8 cellular contexts compared by ENCODE assay signal in the genomic region with DNA sequence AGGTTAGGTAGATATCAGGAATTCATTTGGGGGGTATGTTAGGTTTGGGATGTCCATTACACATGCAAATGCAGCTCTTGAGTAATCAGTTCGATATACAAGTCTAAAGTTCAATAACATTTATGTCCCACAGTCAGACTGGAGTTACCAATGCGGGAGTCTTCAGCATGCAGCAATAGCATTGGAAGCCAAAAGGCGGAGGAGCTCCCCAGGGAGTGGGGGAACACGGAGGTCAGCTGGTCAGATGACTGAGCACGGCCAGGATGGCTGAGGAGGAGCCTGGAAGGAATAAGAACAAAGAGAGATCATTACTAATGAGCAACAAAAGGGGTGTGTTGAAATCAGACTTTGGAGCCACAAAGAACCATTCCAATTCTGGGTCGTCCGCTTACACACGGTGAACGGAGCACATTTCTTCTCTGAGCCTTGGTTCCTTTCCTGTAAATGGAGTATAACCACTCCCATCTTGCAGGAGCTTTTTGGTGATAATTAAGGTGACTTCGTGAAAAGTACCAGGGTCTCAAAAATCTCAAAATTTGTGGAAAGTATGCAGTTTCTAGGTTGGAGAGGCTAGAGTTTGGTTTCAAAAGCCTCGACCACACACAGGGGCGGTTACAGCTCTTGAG. TPM values are rescaled to one million over a fixed set of nuclear protein-coding genes. Genes with fewer than 3 reads are reported as not detected.
DNase-seq lines count a peak whose midpoint lies in the region; ATAC-seq, FAIRE-seq and TF ChIP-seq lines count a peak whose summit lies in the region.

No MANE protein-coding gene starts in this region.

- H4K20me1 ChIP-seq in mammary epithelial cell (ENCODE audit: insufficient read depth, low read length): no peaks in the 10 kb centered on the region
- no peaks in the 10 kb centered on the region for H4K20me1 ChIP-seq in HepG2 (ENCODE audit: insufficient read depth, low read length)

- BruUV-seq in Calu3 (replicated peaks; lab: Mats Ljungman, UMichigan) (TSS peak; percentile 72), mammary epithelial cell (replicated peaks; lab: Mats Ljungman, UMichigan) (TSS peak; percentile 37), HepG2 (replicated peaks; lab: Mats Ljungman, UMichigan) (no TSS peak)

- dilution Hi-C loops in mammary epithelial cell (cut with HindIII; ENCODE audit: low sequenced_read_pairs): no loop called here

- CTCF ChIA-PET in Calu3 (lab: Charles Lee): no interaction called here
- CTCF ChIA-PET in mammary epithelial cell (lab: Charles Lee; ENCODE audit: low non-redundant PET): no interaction called here
- CTCF ChIA-PET in HepG2 (lab: Yijun Ruan, JAX; ENCODE audit: low intra/inter-chr PET ratio, low total read pairs): no interaction called here

- peaks cover 26% of the 10 kb centered on the region for H3K9me3 ChIP-seq in KOPT-K1 (ENCODE audit: insufficient read depth, low read length, poor library complexity, severe bottlenecking)
- peaks cover 6% of the 10 kb centered on the region for H3K9me3 ChIP-seq in mammary epithelial cell (replicated peaks; ENCODE audit: insufficient read depth, low read length)
- H3K9me3 ChIP-seq in HepG2 (ENCODE audit: low read length): no peaks in the 10 kb centered on the region
- no peaks in the 10 kb centered on the region for H3K9me3 ChIP-seq in thoracic aorta

- TF ChIP-seq CTCF in Calu3 (IDR thresholded peaks at IDR 0.05; ENCODE audit: unreplicated experiment): no peak
- TF ChIP-seq CTCF in mammary epithelial cell (conservative IDR thresholded peaks at IDR 0.05 in 1 of 2, IDR thresholded peaks at IDR 0.05 in 1 of 2; ENCODE audit: extremely low read depth in 1 of 2, insufficient read depth in 1 of 2, low read depth in 1 of 2, low read length in 2 of 2): no peak
- no peak for TF ChIP-seq CTCF in HepG2 (CRISPR knock-in tag; IDR thresholded peaks at IDR 0.05)
- TF ChIP-seq CTCF in thoracic aorta (IDR thresholded peaks at IDR 0.05): no peak

- DNase-seq in Calu3 (no peak), mammary epithelial cell (no peak), HepG2 (ENCODE audit: low spot score) (no peak), thoracic aorta (ENCODE audit: low spot score) (no peak), RCC 7860 (ENCODE audit: low spot score) (no peak), glomerular visceral epithelial cell (ENCODE audit: extremely low spot score) (no peak)

- no peak for TF ChIP-seq POLR2A in HepG2 (IDR thresholded peaks at IDR 0.05; ENCODE audit: insufficient read depth in 1 of 2, low read depth in 2 of 2, low read length in 2 of 2)

- no peak overlapping the region for H3K9ac ChIP-seq in mammary epithelial cell (ENCODE audit: insufficient read depth, low read length)
- H3K9ac ChIP-seq in HepG2 (ENCODE audit: insufficient read depth, low read depth, low read length): no peak overlapping the region

- no peak for FAIRE-seq in HepG2 (lab: Jason Lieb, UNC)
- no peak for FAIRE-seq in RCC 7860 (lab: Jason Lieb, UNC)

- H3K4me1 ChIP-seq in mammary epithelial cell (ENCODE audit: insufficient read depth, low read length) (peaks cover 11% of the 10 kb centered on the region), HepG2 (ENCODE audit: insufficient read depth, low read length) (peaks cover 95% of the 10 kb centered on the region), thoracic aorta (ENCODE audit: control insufficient read depth in 1 of 2, low read depth in 2 of 2) (peaks cover 31 to 59% of the 10 kb centered on the region in 2 donors)

- in situ Hi-C loops in mammary epithelial cell (cut with MboI; ENCODE audit: low sequenced_read_pairs in 2 of 2): no loop called here
- in situ Hi-C loops in HepG2 (cut with HindIII; ENCODE audit: extremely low pct_ligation_motif_present, low pct_unique_long_range_greater_than_20kb): loop anchor here (25.0 kb wide), 2 partner anchors 237 to 437 kb away; no protein-coding TSS in a partner anchor

- POLR2A ChIA-PET in HepG2 (lab: Yijun Ruan, JAX): interaction anchor here (1.3 to 5.4 kb wide), 3 partner anchors 20 to 24 kb away, joined by 4 to 30 read pairs (median 19); a partner anchor contains a TSS

- H3K4me3 Mint-ChIP-seq in Calu3 (ENCODE audit: low read depth, unreplicated experiment): peak overlapping the region; percentile 71

- peaks cover 13% of the 10 kb centered on the region for H3K4me1 Mint-ChIP-seq in Calu3 (ENCODE audit: low read depth, unreplicated experiment)

- H3K9me3 Mint-ChIP-seq in Calu3 (ENCODE audit: low read depth, unreplicated experiment): peaks cover 8% of the 10 kb centered on the region

- TF ChIP-seq RAD21 in HepG2 (CRISPR knock-in tag; IDR thresholded peaks at IDR 0.05): no peak

- WGBS in mammary epithelial cell (ENCODE audit: low coverage, missing lambda C conversion rate): 76% methylated on average over 12 of the region's 12 CpGs
- 59% methylated on average over 12 of the region's 12 CpGs for WGBS in HepG2 (ENCODE audit: low lambda C conversion rate)

- H2AFZ ChIP-seq in mammary epithelial cell (ENCODE audit: low read depth, low read length) (peak overlapping the region; percentile 94), HepG2 (ENCODE audit: low read length) (no peak overlapping the region)

- H3K36me3 ChIP-seq in KOPT-K1 (ENCODE audit: insufficient read depth, low read length) (peaks cover 31% of the 10 kb centered on the region), mammary epithelial cell (ENCODE audit: insufficient read depth, low read length) (no peaks in the 10 kb centered on the region), HepG2 (replicated peaks in 1 of 2; ENCODE audit: control insufficient read depth in 1 of 2, insufficient read depth in 2 of 2, low read length in 2 of 2) (no peaks in the 10 kb centered on the region), thoracic aorta (no peaks in the 10 kb centered on the region)

- no peaks in the 10 kb centered on the region for H3K27me3 ChIP-seq in mammary epithelial cell (ENCODE audit: insufficient read depth, low read length)
- H3K27me3 ChIP-seq in HepG2 (ENCODE audit: control insufficient read depth in 1 of 2, insufficient read depth in 2 of 2, low read length in 2 of 2): no peaks in the 10 kb centered on the region
- H3K27me3 ChIP-seq in thoracic aorta (replicated peaks; ENCODE audit: insufficient read depth): no peaks in the 10 kb centered on the region

- TF ChIP-seq EP300 in HepG2 (IDR thresholded peaks at IDR 0.05; ENCODE audit: low read depth in 2 of 2, low read length in 2 of 2) (no peak), HepG2 (CRISPR knock-in tag; IDR thresholded peaks at IDR 0.05; ENCODE audit: borderline replicate concordance) (no peak)

- no peak for ATAC-seq in HepG2
- ATAC-seq in thoracic aorta (ENCODE audit: insufficient number of reproducible peaks, low FRiP score, low read depth): no peak
- ATAC-seq in GM21423 (IDR thresholded peaks at IDR 0.05; ENCODE audit: unreplicated experiment): no peak

- H3K27me3 Mint-ChIP-seq in Calu3 (ENCODE audit: unreplicated experiment): peaks cover 13% of the 10 kb centered on the region

- H3K79me2 ChIP-seq in mammary epithelial cell (ENCODE audit: insufficient read depth, low read length) (peaks cover 12% of the 10 kb centered on the region), HepG2 (ENCODE audit: insufficient read depth, low read length) (no peaks in the 10 kb centered on the region)

- H3K27ac ChIP-seq in KOPT-K1 (ENCODE audit: low read depth, low read length, poor library complexity, severe bottlenecking) (peak overlapping the region; percentile 95), mammary epithelial cell (ENCODE audit: insufficient read depth, low read depth, low read length) (peak overlapping the region; percentile 65), HepG2 (ENCODE audit: extremely low read length, insufficient read depth, low read length) (peak overlapping the region; percentile 31), thoracic aorta (peak overlapping the region; percentile 88)

- H3K36me3 Mint-ChIP-seq in Calu3 (ENCODE audit: insufficient read depth, unreplicated experiment): peaks cover 26% of the 10 kb centered on the region

- H3K4me3 ChIP-seq in mammary epithelial cell (replicated peaks in 1 of 3; ENCODE audit: insufficient read depth in 1 of 3, low read depth in 2 of 3, low read length in 3 of 3): peak overlapping the region in 1 of 3 experiments; percentile 38
- no peak overlapping the region for H3K4me3 ChIP-seq in HepG2 (replicated peaks in 1 of 3; ENCODE audit: insufficient read depth in 1 of 3, low read depth in 2 of 3, low read length in 3 of 3)
- peak overlapping the region; percentile 82 for H3K4me3 ChIP-seq in thoracic aorta

- peak overlapping the region; percentile 84 for H3K27ac Mint-ChIP-seq in Calu3 (ENCODE audit: unreplicated experiment)

- intact Hi-C loops in Calu3 (cut with micrococcal nuclease; ENCODE audit: unreplicated experiment) (loop anchor here (1.0 kb wide), 1 partner anchor 19 kb away; no protein-coding TSS in a partner anchor), mammary epithelial cell (cut with micrococcal nuclease) (loop anchor here (5.0 kb wide), 1 partner anchor 1032 kb away; a partner anchor contains a TSS), HepG2 (cut with micrococcal nuclease; ENCODE audit: unreplicated experiment) (loop anchor here (10.0 kb wide), 1 partner anchor 445 kb away; no protein-coding TSS in a partner anchor)

- H3K4me2 ChIP-seq in mammary epithelial cell (ENCODE audit: insufficient read depth, low read depth, low read length): peak overlapping the region; percentile 72
- no peak overlapping the region for H3K4me2 ChIP-seq in HepG2 (ENCODE audit: low read depth, low read length)

RNA-seq across cellular contexts. Expression of a gene that starts 0.5 kb away (rescaled TPM):
- total RNA-seq in Calu3 (2022) (10.8 and 11.9 TPM in 2 replicates), mammary epithelial cell (1 to 10 TPM; 7.2 to 7.7 TPM), HepG2 (2016; rRNA removed; fragmentation: Illumina TruSeq; extraction: Trizol) (0.40 and 0.58 TPM in 2 replicates), thoracic aorta (10 to 100 TPM; 16.6 to 20.7 TPM)
- polyA plus RNA-seq in mammary epithelial cell (2.7 TPM), HepG2 (2011; rRNA removed) (1.1 and 1.3 TPM in 2 replicates)
- polyA minus RNA-seq in mammary epithelial cell: 1.9 TPM
- not detected in 2 replicates for total RNA-seq in HepG2 (2016; cell fraction: cytosol; rRNA removed; fragmentation: Illumina TruSeq; extraction: Trizol; ENCODE audit: low read depth)
- total RNA-seq in HepG2 (2016; cell fraction: insoluble cytoplasmic fraction; rRNA removed; fragmentation: Illumina TruSeq; extraction: Trizol): 0.49 and 0.56 TPM in 2 replicates
- 0.28 and 0.45 TPM in 2 replicates for total RNA-seq in HepG2 (2016; cell fraction: membrane; rRNA removed; fragmentation: Illumina TruSeq; extraction: Trizol)
- 0.75 and 1.2 TPM in 2 replicates for total RNA-seq in HepG2 (2016; cell fraction: nucleus; rRNA removed; fragmentation: Illumina TruSeq; extraction: Trizol)
- polyA plus RNA-seq in HepG2 (2011; cell fraction: cytosol; rRNA removed): 0.35 and 0.77 TPM in 2 replicates
- 1.2 and 1.7 TPM in 2 replicates for polyA plus RNA-seq in HepG2 (2011; cell fraction: nucleus; rRNA removed)
- polyA plus RNA-seq in HepG2 (2012): 1.6 and 2.5 TPM in 2 replicates
- polyA plus RNA-seq in HepG2 (2016; cell fraction: cytosol; fragmentation: Illumina TruSeq; extraction: Trizol; ENCODE audit: low read depth): 0.07 and 0.09 TPM in 2 replicates
- polyA plus RNA-seq in HepG2 (2016; cell fraction: insoluble cytoplasmic fraction; fragmentation: Illumina TruSeq; extraction: Trizol; ENCODE audit: low read depth): 0.60 and 0.62 TPM in 2 replicates
- 0.22 and 0.27 TPM in 2 replicates for polyA plus RNA-seq in HepG2 (2016; cell fraction: membrane; fragmentation: Illumina TruSeq; extraction: Trizol; ENCODE audit: low read depth)
- 0.89 and 1.1 TPM in 2 replicates for polyA plus RNA-seq in HepG2 (2016; cell fraction: nucleus; fragmentation: Illumina TruSeq; extraction: Trizol; ENCODE audit: insufficient read depth, low read depth)
- not detected in 2 replicates for polyA minus RNA-seq in HepG2 (2011; rRNA and poly(A)+ RNA removed; ENCODE audit: low replicate concordance)
- not detected in 2 replicates for polyA minus RNA-seq in HepG2 (2011; cell fraction: cytosol; rRNA and poly(A)+ RNA removed)
- 2.2 and 2.4 TPM in 2 replicates for polyA minus RNA-seq in HepG2 (2011; cell fraction: nucleus; rRNA and poly(A)+ RNA removed)

RNA-seq across cellular contexts. Expression of a gene that starts 21.6 kb away (rescaled TPM):
- total RNA-seq in Calu3 (2022): 11.1 and 16.5 TPM in 2 replicates
- 10 to 100 TPM; 25.0 to 45.6 TPM for total RNA-seq in mammary epithelial cell
- polyA plus RNA-seq in mammary epithelial cell: 139 TPM
- polyA minus RNA-seq in mammary epithelial cell: 230 TPM
- 11.2 and 14.8 TPM in 2 replicates for total RNA-seq in HepG2 (2016; rRNA removed; fragmentation: Illumina TruSeq; extraction: Trizol)
- 3.0 and 5.0 TPM in 2 replicates for total RNA-seq in HepG2 (2016; cell fraction: cytosol; rRNA removed; fragmentation: Illumina TruSeq; extraction: Trizol; ENCODE audit: low read depth)
- total RNA-seq in HepG2 (2016; cell fraction: insoluble cytoplasmic fraction; rRNA removed; fragmentation: Illumina TruSeq; extraction: Trizol): 9.0 and 15.3 TPM in 2 replicates
- total RNA-seq in HepG2 (2016; cell fraction: membrane; rRNA removed; fragmentation: Illumina TruSeq; extraction: Trizol): 9.0 and 9.3 TPM in 2 replicates
- total RNA-seq in HepG2 (2016; cell fraction: nucleus; rRNA removed; fragmentation: Illumina TruSeq; extraction: Trizol): 15.1 and 16.0 TPM in 2 replicates
- polyA plus RNA-seq in HepG2 (2011; rRNA removed): 270 and 338 TPM in 2 replicates
- polyA plus RNA-seq in HepG2 (2011; cell fraction: cytosol; rRNA removed): 261 and 317 TPM in 2 replicates
- polyA plus RNA-seq in HepG2 (2011; cell fraction: nucleus; rRNA removed): 103 and 135 TPM in 2 replicates
- 132 and 232 TPM in 2 replicates for polyA plus RNA-seq in HepG2 (2012)
- polyA plus RNA-seq in HepG2 (2016; cell fraction: cytosol; fragmentation: Illumina TruSeq; extraction: Trizol; ENCODE audit: low read depth): 2.0 and 2.5 TPM in 2 replicates
- polyA plus RNA-seq in HepG2 (2016; cell fraction: insoluble cytoplasmic fraction; fragmentation: Illumina TruSeq; extraction: Trizol; ENCODE audit: low read depth): 9.3 and 11.2 TPM in 2 replicates
- polyA plus RNA-seq in HepG2 (2016; cell fraction: membrane; fragmentation: Illumina TruSeq; extraction: Trizol; ENCODE audit: low read depth): 3.6 and 5.2 TPM in 2 replicates
- 13.4 and 15.5 TPM in 2 replicates for polyA plus RNA-seq in HepG2 (2016; cell fraction: nucleus; fragmentation: Illumina TruSeq; extraction: Trizol; ENCODE audit: insufficient read depth, low read depth)
- 1.8 and 739 TPM in 2 replicates for polyA minus RNA-seq in HepG2 (2011; rRNA and poly(A)+ RNA removed; ENCODE audit: low replicate concordance)
- 249 and 254 TPM in 2 replicates for polyA minus RNA-seq in HepG2 (2011; cell fraction: cytosol; rRNA and poly(A)+ RNA removed)
- 107 and 142 TPM in 2 replicates for polyA minus RNA-seq in HepG2 (2011; cell fraction: nucleus; rRNA and poly(A)+ RNA removed)
- 100 to 1,000 TPM; 473 to 661 TPM for total RNA-seq in thoracic aorta

RNA-seq across cellular contexts. Expression of a gene that starts 40.6 kb away (rescaled TPM):
- 2.2 and 2.4 TPM in 2 replicates for total RNA-seq in Calu3 (2022)
- 1 to 10 TPM; 1.4 to 4.0 TPM for total RNA-seq in mammary epithelial cell
- polyA plus RNA-seq in mammary epithelial cell: 3.4 TPM
- polyA minus RNA-seq in mammary epithelial cell: 8.9 TPM
- 49.9 and 51.7 TPM in 2 replicates for total RNA-seq in HepG2 (2016; rRNA removed; fragmentation: Illumina TruSeq; extraction: Trizol)
- 22.4 and 22.8 TPM in 2 replicates for total RNA-seq in HepG2 (2016; cell fraction: cytosol; rRNA removed; fragmentation: Illumina TruSeq; extraction: Trizol; ENCODE audit: low read depth)
- total RNA-seq in HepG2 (2016; cell fraction: insoluble cytoplasmic fraction; rRNA removed; fragmentation: Illumina TruSeq; extraction: Trizol): 49.9 and 50.1 TPM in 2 replicates
- total RNA-seq in HepG2 (2016; cell fraction: membrane; rRNA removed; fragmentation: Illumina TruSeq; extraction: Trizol): 39.2 and 45.6 TPM in 2 replicates
- 52.1 and 54.6 TPM in 2 replicates for total RNA-seq in HepG2 (2016; cell fraction: nucleus; rRNA removed; fragmentation: Illumina TruSeq; extraction: Trizol)
- 34.0 and 39.7 TPM in 2 replicates for polyA plus RNA-seq in HepG2 (2011; rRNA removed)
- 20.4 and 25.8 TPM in 2 replicates for polyA plus RNA-seq in HepG2 (2011; cell fraction: cytosol; rRNA removed)
- 140 TPM in 2 replicates for polyA plus RNA-seq in HepG2 (2011; cell fraction: nucleus; rRNA removed)
- polyA plus RNA-seq in HepG2 (2012): 25.0 and 26.7 TPM in 2 replicates
- 18.5 and 22.5 TPM in 2 replicates for polyA plus RNA-seq in HepG2 (2016; cell fraction: cytosol; fragmentation: Illumina TruSeq; extraction: Trizol; ENCODE audit: low read depth)
- 53.5 and 57.9 TPM in 2 replicates for polyA plus RNA-seq in HepG2 (2016; cell fraction: insoluble cytoplasmic fraction; fragmentation: Illumina TruSeq; extraction: Trizol; ENCODE audit: low read depth)
- 31.2 and 31.3 TPM in 2 replicates for polyA plus RNA-seq in HepG2 (2016; cell fraction: membrane; fragmentation: Illumina TruSeq; extraction: Trizol; ENCODE audit: low read depth)
- 84.5 and 98.6 TPM in 2 replicates for polyA plus RNA-seq in HepG2 (2016; cell fraction: nucleus; fragmentation: Illumina TruSeq; extraction: Trizol; ENCODE audit: insufficient read depth, low read depth)
- 0.12 and 67.0 TPM in 2 replicates for polyA minus RNA-seq in HepG2 (2011; rRNA and poly(A)+ RNA removed; ENCODE audit: low replicate concordance)
- 13.4 and 16.0 TPM in 2 replicates for polyA minus RNA-seq in HepG2 (2011; cell fraction: cytosol; rRNA and poly(A)+ RNA removed)
- polyA minus RNA-seq in HepG2 (2011; cell fraction: nucleus; rRNA and poly(A)+ RNA removed): 74.3 and 88.9 TPM in 2 replicates
- total RNA-seq in thoracic aorta: 10 to 100 TPM; 48.5 to 68.5 TPM

Comparison
In these comparisons a context has a peak if more than half of its experiments do, and no peak if none do; other contexts are left out.
1. H3K27ac ChIP-seq: peak in every context shown above with its lines; median percentile 95 in KOPT-K1; 88 in thoracic aorta; 65 in mammary epithelial cell; 31 in HepG2.
2. RNA of a gene that starts 21.6 kb away (total RNA-seq): 473 to 661 TPM in thoracic aorta; 25.0 to 45.6 TPM in mammary epithelial cell, 11.1 to 16.5 TPM in Calu3 and 3.0 to 16.0 TPM in HepG2; every median in the first group is over 10 times any median in the second.